Comparison of ENCODE assay signal across 8 cellular contexts in the genomic region with DNA sequence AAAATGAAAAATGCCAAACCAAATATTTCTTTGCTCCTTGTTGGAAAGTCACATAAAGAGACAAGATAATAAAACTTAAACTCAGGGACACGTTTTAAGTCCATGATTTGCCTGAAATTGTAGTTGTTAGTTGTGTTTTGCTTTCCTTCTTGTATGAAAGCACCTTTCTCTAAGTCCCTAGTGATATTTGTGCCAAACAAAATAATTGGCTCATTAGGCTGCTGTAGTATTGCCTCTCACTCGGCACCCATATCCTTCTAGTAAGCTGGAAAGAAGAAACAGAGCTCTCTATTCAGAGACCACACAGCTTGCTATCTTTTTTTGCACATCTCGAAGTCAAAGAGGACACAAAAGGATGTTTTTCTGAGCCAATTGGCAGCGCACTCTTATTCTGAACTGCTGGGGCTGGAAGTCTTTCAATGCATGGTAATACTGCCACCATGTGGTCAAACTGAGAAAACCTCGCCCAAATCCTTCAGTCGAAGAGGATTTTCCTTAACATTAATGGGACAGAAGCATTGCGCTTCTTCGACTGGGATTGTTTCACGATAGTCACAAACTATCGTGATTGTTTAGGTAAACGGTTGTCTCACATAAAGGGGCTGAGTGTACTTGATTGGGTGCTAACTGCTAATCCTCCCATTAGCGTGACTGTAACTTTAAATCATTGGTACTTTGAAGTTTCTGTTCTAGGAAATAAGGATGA.
DNase-seq lines count a peak whose midpoint lies in the region; ATAC-seq and TF ChIP-seq lines count a peak whose summit lies in the region.

No MANE protein-coding gene starts in this region.

- no peak overlapping the region for H3K4ac ChIP-seq in H9 (ENCODE audit: low read depth, low read length)

- no peak overlapping the region for H4K91ac ChIP-seq in H9 (ENCODE audit: insufficient read length, low read depth, low read length)

- H3K27ac ChIP-seq in H9 (ENCODE audit: insufficient read length, low read depth, low read length) (no peak overlapping the region), SJCRH30 (no peak overlapping the region)

- H3K27me3 ChIP-seq in H9 (ENCODE audit: insufficient read depth, low read length) (no peaks in the 10 kb centered on the region), MG63 (no peaks in the 10 kb centered on the region), SJCRH30 (no peaks in the 10 kb centered on the region)

- H3K79me2 ChIP-seq in H9 (ENCODE audit: insufficient read depth, low read length), result no peaks in the 10 kb centered on the region

- no peak overlapping the region for H4K8ac ChIP-seq in H9 (replicated peaks; ENCODE audit: insufficient read length, low read depth, low read length)

- no peak overlapping the region for H3K14ac ChIP-seq in H9 (ENCODE audit: insufficient read depth, low read length)

- DNase-seq in GM12864 (ENCODE audit: low read depth) (peak; percentile 40), H9 (peak; percentile 70), MG63 (peak; percentile 11), SJCRH30 (peak; percentile 32 to 81), glomerular endothelial cell (ENCODE audit: extremely low read depth, low read depth, low spot score) (peak; percentile 67), progenitor cell of endocrine pancreas (ENCODE audit: low spot score, unreplicated experiment) (peak; percentile 39)
- DNase-seq in activated naive CD4-positive, alpha-beta T cell treated with anti-CD3 and anti-CD28 coated beads, Interleukin-2, amount 50 U/mL, for 16 hours, result peak; percentile 30

- H3K4me1 Mint-ChIP-seq in H9 (peaks cover 4 to 5% of the 10 kb centered on the region in 2 experiments; a peak in 1 of 4 replicates), progenitor cell of endocrine pancreas (ENCODE audit: low read depth) (no peaks in the 10 kb centered on the region)

- no peak overlapping the region for H2BK12ac ChIP-seq in H9 (ENCODE audit: insufficient read length, low read depth, low read length)

- H3K4me3 Mint-ChIP-seq in H9 (no peak overlapping the region), progenitor cell of endocrine pancreas (ENCODE audit: low read depth) (no peak overlapping the region)

- H3K4me3 ChIP-seq in GM12864 (ENCODE audit: low read depth, low read length), result no peak overlapping the region
- H3K4me3 ChIP-seq in MG63, result no peak overlapping the region
- no peak overlapping the region for H3K4me3 ChIP-seq in SJCRH30

- H3K4me2 ChIP-seq in H9 (ENCODE audit: insufficient read depth, insufficient read length, low read length), result peak overlapping the region; percentile 46

- H3K36me3 ChIP-seq in MG63, result no peaks in the 10 kb centered on the region
- no peaks in the 10 kb centered on the region for H3K36me3 ChIP-seq in SJCRH30

- H2BK20ac ChIP-seq in H9 (ENCODE audit: low read depth, low read length, poor library complexity, severe bottlenecking), result no peak overlapping the region

- H2AK5ac ChIP-seq in H9 (ENCODE audit: insufficient read length, low read length), result no peak overlapping the region

- no peak overlapping the region for H3T11ph ChIP-seq in H9 (ENCODE audit: low read length)

- TF ChIP-seq CTCF in GM12864 (IDR thresholded peaks at IDR 0.05; ENCODE audit: low read depth, low read length, missing control alignments), result peak; percentile 80
- TF ChIP-seq CTCF in H9 (conservative IDR thresholded peaks at IDR 0.05), result peak; percentile 88
- TF ChIP-seq CTCF in progenitor cell of endocrine pancreas (IDR thresholded peaks at IDR 0.05; ENCODE audit: unreplicated experiment), result peak; percentile 85

- ATAC-seq in HG03521 (IDR thresholded peaks at IDR 0.05; ENCODE audit: unreplicated experiment), result no peak

- no peaks in the 10 kb centered on the region for H3K79me1 ChIP-seq in H9 (ENCODE audit: insufficient read depth, low read depth, low read length, poor library complexity, severe bottlenecking)

- H2AFZ ChIP-seq in H9 (ENCODE audit: low read length), result no peak overlapping the region

- no peak overlapping the region for H3K9ac ChIP-seq in H9 (ENCODE audit: extremely low read depth, insufficient read length, low read length)

- H3K36me3 Mint-ChIP-seq in H9 (ENCODE audit: insufficient read depth in 1 of 3, low read depth in 3 of 3), result no peaks in the 10 kb centered on the region
- no peaks in the 10 kb centered on the region for H3K36me3 Mint-ChIP-seq in progenitor cell of endocrine pancreas (ENCODE audit: insufficient read depth)

- H3K4me1 ChIP-seq in H9 (ENCODE audit: insufficient read depth, low read length) (no peaks in the 10 kb centered on the region), SJCRH30 (peaks cover 4% of the 10 kb centered on the region; the same call in 1 of the 2 replicates)

- H3K9me3 Mint-ChIP-seq in H9 (peaks cover 0 to 2% of the 10 kb centered on the region in 2 experiments; a peak in 2 of 5 replicates), progenitor cell of endocrine pancreas (ENCODE audit: low read depth) (no peaks in the 10 kb centered on the region)

- no peaks in the 10 kb centered on the region for H4K20me1 ChIP-seq in H9 (ENCODE audit: control insufficient read depth, insufficient read depth, insufficient read length)

- no peak overlapping the region for H4K5ac ChIP-seq in H9 (ENCODE audit: insufficient read length, low read depth, low read length)

- peaks cover 5% of the 10 kb centered on the region for H3K27me3 Mint-ChIP-seq in H9 (ENCODE audit: low read depth)
- peaks cover 21% of the 10 kb centered on the region for H3K27me3 Mint-ChIP-seq in progenitor cell of endocrine pancreas

- H2BK120ac ChIP-seq in H9 (ENCODE audit: low read depth, low read length, poor library complexity, severe bottlenecking), result no peak overlapping the region

- H3K56ac ChIP-seq in H9 (ENCODE audit: insufficient read length, low read depth, low read length), result no peak overlapping the region

- no CpG with 5 or more reads among the region's 12 CpGs for WGBS in H9 (ENCODE audit: extremely low coverage, insufficient read length, low lambda C conversion rate)

- no peak overlapping the region for H3K18ac ChIP-seq in H9 (ENCODE audit: insufficient read length, low read depth, low read length)

- no peaks in the 10 kb centered on the region for H3K23me2 ChIP-seq in H9 (ENCODE audit: insufficient read length, low read depth, low read length, poor library complexity, severe bottlenecking)

- H3K9me3 ChIP-seq in H9 (ENCODE audit: control insufficient read depth, low read depth, low read length), result no peaks in the 10 kb centered on the region
- H3K9me3 ChIP-seq in MG63, result no peaks in the 10 kb centered on the region
- H3K9me3 ChIP-seq in SJCRH30 (replicated peaks), result no peaks in the 10 kb centered on the region

- no peak overlapping the region for H2BK15ac ChIP-seq in H9 (ENCODE audit: low read depth, low read length)

- no peak overlapping the region for H3K23ac ChIP-seq in H9 (ENCODE audit: insufficient read length, low read depth, low read length)

- no peak overlapping the region for H3K27ac Mint-ChIP-seq in H9
- H3K27ac Mint-ChIP-seq in progenitor cell of endocrine pancreas, result no peak overlapping the region

- H2BK5ac ChIP-seq in H9 (ENCODE audit: insufficient read length, low read length), result no peak overlapping the region

Comparison
In these comparisons a context has a peak if more than half of its experiments do, and no peak if none do; other contexts are left out.
1. DNase-seq: peak in every context shown above with its lines; median percentile 70 in H9; 67 in glomerular endothelial cell; 56 in SJCRH30; 40 in GM12864; 39 in progenitor cell of endocrine pancreas; 30 in activated naive CD4-positive, alpha-beta T cell treated with anti-CD3 and anti-CD28 coated beads, Interleukin-2, amount 50 U/mL, for 16 hours; 11 in MG63.